ENCODE assay signal across 1 cellular context in the genomic region with DNA sequence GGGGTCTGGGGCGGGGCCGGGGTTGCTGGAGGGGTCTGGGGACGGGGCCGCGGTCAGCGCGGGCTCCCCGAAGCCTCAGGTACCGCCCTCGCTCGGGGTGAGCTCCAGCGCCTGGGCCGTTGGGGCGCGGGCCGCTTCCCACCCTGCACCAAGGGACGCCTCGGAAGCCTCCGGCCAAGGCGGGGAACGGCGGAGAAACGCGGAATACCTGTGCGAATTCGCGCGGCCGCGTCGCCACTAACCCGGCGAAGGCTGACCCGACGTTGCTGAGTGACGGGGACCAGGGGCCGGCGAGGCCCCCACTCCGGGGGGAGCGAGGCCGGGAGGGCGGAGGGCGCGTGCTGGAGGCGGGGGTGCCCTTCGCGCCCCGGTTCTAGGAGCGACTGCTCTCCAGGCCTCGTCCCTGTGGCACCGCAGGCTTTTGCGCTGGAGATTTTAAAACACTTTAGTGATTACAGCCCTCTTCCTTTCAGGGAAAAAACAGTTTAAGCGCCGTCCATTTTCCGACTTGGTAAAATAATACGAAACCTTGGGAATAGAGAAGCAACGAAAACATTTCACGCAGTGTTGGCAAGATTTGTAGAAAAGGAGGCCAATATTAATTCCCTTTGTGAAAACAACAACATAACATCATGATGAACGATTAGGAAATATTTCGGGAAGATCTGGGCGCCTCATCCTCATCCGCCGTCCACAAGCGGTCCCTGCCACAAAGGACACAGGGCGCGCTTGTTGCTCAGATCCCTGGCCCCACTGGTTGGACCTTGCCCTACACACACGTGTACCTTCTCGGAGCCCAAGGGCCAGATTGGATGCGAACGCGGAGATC.
TF ChIP-seq lines count a peak whose summit lies in the region.

No MANE protein-coding gene starts in this region.

TF ChIP-seq in HepG2, 621 proteins besides CTCF, POLR2A, EP300 and RAD21 (continued from another document and continues in another):
- TF ChIP-seq GABPA (IDR thresholded peaks at IDR 0.05; ENCODE audit: low read depth, low read length) = no peak
- peak; percentile 29; the same call in 1 of the 2 replicates for TF ChIP-seq GABPA (CRISPR knock-in tag; IDR thresholded peaks at IDR 0.05; ENCODE audit: low read depth)
- TF ChIP-seq GTF2F1 (IDR thresholded peaks at IDR 0.05; ENCODE audit: low read length) = no peak
- TF ChIP-seq ZSCAN25 (CRISPR knock-in tag; IDR thresholded peaks at IDR 0.05) = no peak; the same call in 1 of the 2 replicates
- no peak for TF ChIP-seq RFX1 (IDR thresholded peaks at IDR 0.05)
- TF ChIP-seq ZNF570 (CRISPR knock-in tag; IDR thresholded peaks at IDR 0.05; ENCODE audit: borderline replicate concordance) = no peak
- TF ChIP-seq, protein P1, sequence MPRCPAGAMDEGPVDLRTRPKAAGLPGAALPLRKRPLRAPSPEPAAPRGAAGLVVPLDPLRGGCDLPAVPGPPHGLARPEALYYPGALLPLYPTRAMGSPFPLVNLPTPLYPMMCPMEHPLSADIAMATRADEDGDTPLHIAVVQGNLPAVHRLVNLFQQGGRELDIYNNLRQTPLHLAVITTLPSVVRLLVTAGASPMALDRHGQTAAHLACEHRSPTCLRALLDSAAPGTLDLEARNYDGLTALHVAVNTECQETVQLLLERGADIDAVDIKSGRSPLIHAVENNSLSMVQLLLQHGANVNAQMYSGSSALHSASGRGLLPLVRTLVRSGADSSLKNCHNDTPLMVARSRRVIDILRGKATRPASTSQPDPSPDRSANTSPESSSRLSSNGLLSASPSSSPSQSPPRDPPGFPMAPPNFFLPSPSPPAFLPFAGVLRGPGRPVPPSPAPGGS (CRISPR knock-in tag; IDR thresholded peaks at IDR 0.05) = peak; percentile 58
- TF ChIP-seq, protein P2, sequence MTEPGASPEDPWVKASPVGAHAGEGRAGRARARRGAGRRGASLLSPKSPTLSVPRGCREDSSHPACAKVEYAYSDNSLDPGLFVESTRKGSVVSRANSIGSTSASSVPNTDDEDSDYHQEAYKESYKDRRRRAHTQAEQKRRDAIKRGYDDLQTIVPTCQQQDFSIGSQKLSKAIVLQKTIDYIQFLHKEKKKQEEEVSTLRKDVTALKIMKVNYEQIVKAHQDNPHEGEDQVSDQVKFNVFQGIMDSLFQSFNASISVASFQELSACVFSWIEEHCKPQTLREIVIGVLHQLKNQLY (CRISPR knock-in tag; IDR thresholded peaks at IDR 0.05) = peak; percentile 95
- TF ChIP-seq RXRB (CRISPR knock-in tag; IDR thresholded peaks at IDR 0.05; ENCODE audit: borderline replicate concordance) = peak; percentile 85
- TF ChIP-seq CENPX (CRISPR knock-in tag; IDR thresholded peaks at IDR 0.05) = no peak
- TF ChIP-seq, protein P3, sequence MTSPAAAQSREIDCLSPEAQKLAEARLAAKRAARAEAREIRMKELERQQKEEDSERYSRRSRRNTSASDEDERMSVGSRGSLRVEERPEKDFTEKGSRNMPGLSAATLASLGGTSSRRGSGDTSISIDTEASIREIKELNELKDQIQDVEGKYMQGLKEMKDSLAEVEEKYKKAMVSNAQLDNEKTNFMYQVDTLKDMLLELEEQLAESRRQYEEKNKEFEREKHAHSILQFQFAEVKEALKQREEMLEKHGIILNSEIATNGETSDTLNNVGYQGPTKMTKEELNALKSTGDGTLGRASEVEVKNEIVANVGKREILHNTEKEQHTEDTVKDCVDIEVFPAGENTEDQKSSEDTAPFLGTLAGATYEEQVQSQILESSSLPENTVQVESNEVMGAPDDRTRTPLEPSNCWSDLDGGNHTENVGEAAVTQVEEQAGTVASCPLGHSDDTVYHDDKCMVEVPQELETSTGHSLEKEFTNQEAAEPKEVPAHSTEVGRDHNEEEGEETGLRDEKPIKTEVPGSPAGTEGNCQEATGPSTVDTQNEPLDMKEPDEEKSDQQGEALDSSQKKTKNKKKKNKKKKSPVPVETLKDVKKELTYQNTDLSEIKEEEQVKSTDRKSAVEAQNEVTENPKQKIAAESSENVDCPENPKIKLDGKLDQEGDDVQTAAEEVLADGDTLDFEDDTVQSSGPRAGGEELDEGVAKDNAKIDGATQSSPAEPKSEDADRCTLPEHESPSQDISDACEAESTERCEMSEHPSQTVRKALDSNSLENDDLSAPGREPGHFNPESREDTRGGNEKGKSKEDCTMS (CRISPR knock-in tag; conservative IDR thresholded peaks at IDR 0.05) = no peak
- TF ChIP-seq ZNF564 (CRISPR knock-in tag; IDR thresholded peaks at IDR 0.05) = no peak
- TF ChIP-seq MYNN (CRISPR knock-in tag; IDR thresholded peaks at IDR 0.05; ENCODE audit: low read depth) = no peak; the same call in 1 of the 2 replicates
- TF ChIP-seq IRX3 (CRISPR knock-in tag; IDR thresholded peaks at IDR 0.05; ENCODE audit: borderline replicate concordance, low read depth) = no peak; the same call in 1 of the 2 replicates
- TF ChIP-seq ATRX (CRISPR knock-in tag; IDR thresholded peaks at IDR 0.05; ENCODE audit: borderline replicate concordance) = no peak
- peak; percentile 81 for TF ChIP-seq REPIN1 (CRISPR knock-in tag; IDR thresholded peaks at IDR 0.05; ENCODE audit: borderline replicate concordance, low read depth)
- peak; percentile 37 for TF ChIP-seq HNRNPK (IDR thresholded peaks at IDR 0.05; ENCODE audit: low read depth, low read length, poor library complexity, severe bottlenecking)
- peak; percentile 77; the same call in 1 of the 2 replicates for TF ChIP-seq ZNF205 (CRISPR knock-in tag; IDR thresholded peaks at IDR 0.05)
- TF ChIP-seq, protein P4, sequence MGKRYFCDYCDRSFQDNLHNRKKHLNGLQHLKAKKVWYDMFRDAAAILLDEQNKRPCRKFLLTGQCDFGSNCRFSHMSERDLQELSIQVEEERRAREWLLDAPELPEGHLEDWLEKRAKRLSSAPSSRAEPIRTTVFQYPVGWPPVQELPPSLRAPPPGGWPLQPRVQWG (CRISPR knock-in tag; IDR thresholded peaks at IDR 0.05; ENCODE audit: borderline replicate concordance, low read depth) = no peak
- no peak; the same call in 1 of the 2 replicates for TF ChIP-seq ZNF460 (CRISPR knock-in tag; IDR thresholded peaks at IDR 0.05; ENCODE audit: borderline replicate concordance)
- peak; percentile 68; the same call in 1 of the 2 replicates for TF ChIP-seq TSC22D2 (CRISPR knock-in tag; IDR thresholded peaks at IDR 0.05; ENCODE audit: borderline replicate concordance)
- TF ChIP-seq, protein P5, sequence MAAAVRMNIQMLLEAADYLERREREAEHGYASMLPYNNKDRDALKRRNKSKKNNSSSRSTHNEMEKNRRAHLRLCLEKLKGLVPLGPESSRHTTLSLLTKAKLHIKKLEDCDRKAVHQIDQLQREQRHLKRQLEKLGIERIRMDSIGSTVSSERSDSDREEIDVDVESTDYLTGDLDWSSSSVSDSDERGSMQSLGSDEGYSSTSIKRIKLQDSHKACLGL (CRISPR knock-in tag; IDR thresholded peaks at IDR 0.05) = peak; percentile 39; the same call in 1 of the 2 replicates
- no peak; the same call in 1 of the 2 replicates for TF ChIP-seq PPARG (CRISPR knock-in tag; conservative IDR thresholded peaks at IDR 0.05)
- no peak for TF ChIP-seq TBP (CRISPR knock-in tag; IDR thresholded peaks at IDR 0.05)
- TF ChIP-seq ZNF619 (CRISPR knock-in tag; IDR thresholded peaks at IDR 0.05) = no peak
- TF ChIP-seq ZFP82 (CRISPR knock-in tag; IDR thresholded peaks at IDR 0.05; ENCODE audit: borderline replicate concordance) = 0 out of 2 replicates have a peak, but pooled peaks have one; percentile 20
- no peak for TF ChIP-seq JUN (CRISPR knock-in tag; IDR thresholded peaks at IDR 0.05)
- TF ChIP-seq, protein P6, sequence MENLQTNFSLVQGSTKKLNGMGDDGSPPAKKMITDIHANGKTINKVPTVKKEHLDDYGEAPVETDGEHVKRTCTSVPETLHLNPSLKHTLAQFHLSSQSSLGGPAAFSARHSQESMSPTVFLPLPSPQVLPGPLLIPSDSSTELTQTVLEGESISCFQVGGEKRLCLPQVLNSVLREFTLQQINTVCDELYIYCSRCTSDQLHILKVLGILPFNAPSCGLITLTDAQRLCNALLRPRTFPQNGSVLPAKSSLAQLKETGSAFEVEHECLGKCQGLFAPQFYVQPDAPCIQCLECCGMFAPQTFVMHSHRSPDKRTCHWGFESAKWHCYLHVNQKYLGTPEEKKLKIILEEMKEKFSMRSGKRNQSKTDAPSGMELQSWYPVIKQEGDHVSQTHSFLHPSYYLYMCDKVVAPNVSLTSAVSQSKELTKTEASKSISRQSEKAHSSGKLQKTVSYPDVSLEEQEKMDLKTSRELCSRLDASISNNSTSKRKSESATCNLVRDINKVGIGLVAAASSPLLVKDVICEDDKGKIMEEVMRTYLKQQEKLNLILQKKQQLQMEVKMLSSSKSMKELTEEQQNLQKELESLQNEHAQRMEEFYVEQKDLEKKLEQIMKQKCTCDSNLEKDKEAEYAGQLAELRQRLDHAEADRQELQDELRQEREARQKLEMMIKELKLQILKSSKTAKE (CRISPR knock-in tag; IDR thresholded peaks at IDR 0.05; ENCODE audit: borderline replicate concordance) = peak; percentile 53; the same call in 1 of the 2 replicates
- TF ChIP-seq ZNF251 (CRISPR knock-in tag; IDR thresholded peaks at IDR 0.05) = no peak
- peak; percentile 74 for TF ChIP-seq PHF8 (CRISPR knock-in tag; IDR thresholded peaks at IDR 0.05)
- TF ChIP-seq HOXD1 (CRISPR knock-in tag; IDR thresholded peaks at IDR 0.05) = peak; percentile 63; the same call in 1 of the 2 replicates
- TF ChIP-seq PHF5A (CRISPR knock-in tag; IDR thresholded peaks at IDR 0.05; ENCODE audit: low read depth, unreplicated experiment) = peak; percentile 97
- TF ChIP-seq ZNF317 (CRISPR knock-in tag; IDR thresholded peaks at IDR 0.05) = peak; percentile 66; the same call in 1 of the 2 replicates
- 0 out of 2 replicates have a peak, but pooled peaks have one; percentile 17 for TF ChIP-seq HNRNPL (IDR thresholded peaks at IDR 0.05; ENCODE audit: low read depth, low read length)
- TF ChIP-seq ZNF224 (CRISPR knock-in tag; IDR thresholded peaks at IDR 0.05) = no peak
- no peak for TF ChIP-seq ZEB1 (IDR thresholded peaks at IDR 0.05; ENCODE audit: insufficient replicate concordance, low read depth)
- no peak for TF ChIP-seq FIP1L1 (IDR thresholded peaks at IDR 0.05; ENCODE audit: borderline replicate concordance, insufficient read depth, low read depth, low read length)
- no peak for TF ChIP-seq ZNF256 (CRISPR knock-in tag; conservative IDR thresholded peaks at IDR 0.05)
- no peak for TF ChIP-seq ZBTB21 (CRISPR knock-in tag; IDR thresholded peaks at IDR 0.05)
- peak; percentile 74; the same call in 1 of the 2 replicates for TF ChIP-seq ZNF792 (CRISPR knock-in tag; IDR thresholded peaks at IDR 0.05)
- TF ChIP-seq POGZ (CRISPR knock-in tag; IDR thresholded peaks at IDR 0.05) = no peak; the same call in none of the 2 replicates
- no peak for TF ChIP-seq ZBTB3 (CRISPR knock-in tag; IDR thresholded peaks at IDR 0.05; ENCODE audit: borderline replicate concordance, low read depth)
- TF ChIP-seq ZNF576 (CRISPR knock-in tag; IDR thresholded peaks at IDR 0.05) = no peak
- TF ChIP-seq THAP7 (CRISPR knock-in tag; IDR thresholded peaks at IDR 0.05) = peak; percentile 37; the same call in 1 of the 2 replicates
- peak; percentile 56 for TF ChIP-seq ZNF543 (CRISPR knock-in tag; IDR thresholded peaks at IDR 0.05)
- TF ChIP-seq USF2 (IDR thresholded peaks at IDR 0.05; ENCODE audit: low read depth, low read length) = no peak
- peak; percentile 51; the same call in 1 of the 2 replicates for TF ChIP-seq USF2 (CRISPR knock-in tag; IDR thresholded peaks at IDR 0.05; ENCODE audit: borderline replicate concordance)
- 0 out of 2 replicates have a peak, but pooled peaks have one; percentile 39 for TF ChIP-seq ZNF761 (CRISPR knock-in tag; conservative IDR thresholded peaks at IDR 0.05)
- peak; percentile 49; the same call in 1 of the 2 replicates for TF ChIP-seq ZBTB1 (CRISPR knock-in tag; IDR thresholded peaks at IDR 0.05; ENCODE audit: borderline replicate concordance)
